ENCODE assay signal across 9 cellular contexts in the genomic region with DNA sequence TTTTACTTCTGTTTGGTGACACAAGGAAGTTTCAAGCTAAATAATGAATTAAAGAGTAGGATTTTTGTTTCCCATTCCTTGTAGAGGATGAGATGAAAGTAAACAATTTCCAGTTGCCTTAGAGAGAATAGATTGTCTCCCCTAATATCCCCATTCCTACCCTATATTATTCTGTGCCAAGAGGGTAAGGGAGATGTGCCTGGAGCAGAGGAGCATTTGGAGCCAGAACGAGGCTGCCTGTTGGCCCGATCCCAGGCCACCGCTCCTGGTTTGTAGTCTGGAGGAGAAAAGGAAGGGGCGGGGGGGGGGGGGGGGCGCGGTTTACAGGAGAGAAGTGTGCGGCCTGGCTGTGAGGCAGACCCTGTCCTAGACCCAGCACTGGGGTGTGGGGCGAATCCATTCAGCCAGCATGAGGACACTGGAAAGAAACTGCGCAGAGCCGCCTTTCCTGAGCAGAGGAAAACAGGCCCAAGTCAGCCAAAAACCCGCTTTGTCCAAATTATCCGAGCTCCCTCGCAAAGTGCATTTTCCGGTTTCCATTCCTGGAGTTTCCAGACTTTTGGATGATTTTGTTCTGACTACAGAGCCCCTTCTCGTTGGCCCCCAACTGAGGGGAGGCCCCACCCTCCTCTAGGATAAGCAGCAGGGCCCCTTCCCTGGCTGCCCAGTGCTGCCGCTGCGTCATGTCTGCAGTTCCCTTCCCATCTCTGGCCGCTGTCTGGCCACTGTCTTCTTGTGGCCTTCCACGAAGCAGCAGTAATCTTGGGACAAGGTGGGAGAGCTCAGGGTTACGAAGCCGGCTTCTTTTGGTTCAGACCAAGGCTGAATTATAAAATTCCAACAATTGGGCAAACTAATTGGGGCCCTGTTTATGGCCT. TPM values are rescaled to one million over a fixed set of nuclear protein-coding genes. Genes with fewer than 3 reads are reported as not detected.
DNase-seq lines count a peak whose midpoint lies in the region; FAIRE-seq and TF ChIP-seq lines count a peak whose summit lies in the region.
"Had no signal": no experiment of that assay in that cellular context is flagged by ENCODE, and none has a peak within 500 bp of the region (broad histone marks: within the 10 kb centered on the region; RNA-seq: fewer than 3 reads in every experiment).

No MANE protein-coding gene starts in this region.

- peak overlapping the region; percentile 8 for H3K9ac ChIP-seq in endothelial cell of umbilical vein (replicated peaks; ENCODE audit: extremely low read depth, insufficient read depth, low read length)
- no peak overlapping the region for H3K9ac ChIP-seq in mesendoderm (ENCODE audit: low read length)
- H3K9ac ChIP-seq: KMS-11 had no signal

- H3K4me1 Mint-ChIP-seq in mesothelial cell of epicardium = peaks cover 61% of the 10 kb centered on the region

- H2AFZ ChIP-seq in endothelial cell of umbilical vein (ENCODE audit: low read depth, low read length) = peak overlapping the region; percentile 47

- H3K4me1 ChIP-seq in endothelial cell of umbilical vein (ENCODE audit: control insufficient read depth, extremely low read depth, insufficient read depth, low read length) = peaks cover 16% of the 10 kb centered on the region
- peaks cover 2% of the 10 kb centered on the region for H3K4me1 ChIP-seq in mesendoderm (ENCODE audit: control insufficient read depth, low read depth, low read length)
- no peaks in the 10 kb centered on the region for H3K4me1 ChIP-seq in urinary bladder (ENCODE audit: insufficient read depth)

- TF ChIP-seq POLR2A in endothelial cell of umbilical vein (IDR thresholded peaks at IDR 0.05; ENCODE audit: low read depth, low read length) (no peak), GM12892 (IDR thresholded peaks at IDR 0.05; ENCODE audit: low read depth, low read length) (no peak)

- H2BK5ac ChIP-seq in mesendoderm (ENCODE audit: low read length) = no peak overlapping the region

- no peak overlapping the region for H3K27ac ChIP-seq in endothelial cell of umbilical vein (ENCODE audit: insufficient read depth, low read depth, low read length)
- H3K27ac ChIP-seq in mesendoderm (ENCODE audit: low read depth, low read length) = no peak overlapping the region
- H3K27ac ChIP-seq in urinary bladder (ENCODE audit: low read depth) = peak overlapping the region; percentile 82
- H3K27ac ChIP-seq: KMS-11 had no signal

- peak overlapping the region; percentile 4 for H3K4me2 ChIP-seq in endothelial cell of umbilical vein (ENCODE audit: insufficient read depth, low read length)
- H3K4me2 ChIP-seq in mesendoderm (ENCODE audit: low read length) = no peak overlapping the region
- H3K4me2 ChIP-seq: KMS-11 had no signal

- H3K27ac Mint-ChIP-seq in mesothelial cell of epicardium = no peak overlapping the region

- H3K18ac ChIP-seq in mesendoderm (ENCODE audit: low read length) = no peak overlapping the region

- CTCF ChIA-PET in endothelial cell of umbilical vein (lab: Charles Lee) = interaction anchor here (1.1 to 1.7 kb wide), 6 partner anchors 9 to 43 kb away, joined by 3 to 12 read pairs (median 6); no protein-coding TSS in a partner anchor

- H3K9me3 ChIP-seq in endothelial cell of umbilical vein (replicated peaks; ENCODE audit: control insufficient read depth, insufficient read depth, low read length) = no peaks in the 10 kb centered on the region

- H4K8ac ChIP-seq in mesendoderm (ENCODE audit: low read depth, low read length) = no peak overlapping the region

- no TSS peak for BruUV-seq in endothelial cell of umbilical vein (replicated peaks; lab: Mats Ljungman, UMichigan)

- DNase-seq in NCI-H446 (lab: John Stamatoyannopoulos, UW) (peak; percentile 81 to 90), endothelial cell of umbilical vein (ENCODE audit: low read depth, low spot score) (peak; percentile 38), mesendoderm (peak; percentile 41), GM12892 (ENCODE audit: insufficient read length) (no peak), NCI-H748 (lab: John Stamatoyannopoulos, UW; ENCODE audit: unreplicated experiment) (no peak), mesothelial cell of epicardium (ENCODE audit: low spot score in 2 of 2, unreplicated experiment in 2 of 2) (no peak)
- DNase-seq: central memory CD4-positive, alpha-beta T cell had no signal

- H3K4ac ChIP-seq in mesendoderm (ENCODE audit: low read depth, low read length) = no peak overlapping the region

- intact Hi-C loops in endothelial cell of umbilical vein (cut with micrococcal nuclease) = no loop called here

- POLR2A ChIA-PET in endothelial cell of umbilical vein (lab: Charles Lee) = no interaction called here

- H2BK120ac ChIP-seq in mesendoderm (ENCODE audit: low read depth, low read length) = no peak overlapping the region

- FAIRE-seq in endothelial cell of umbilical vein (lab: Jason Lieb, UNC) = peak; percentile 67
- FAIRE-seq in GM12892 (lab: Jason Lieb, UNC) = no peak

- H3K27me3 ChIP-seq in endothelial cell of umbilical vein (ENCODE audit: control insufficient read depth in 2 of 2, insufficient read depth in 2 of 2, low read length in 2 of 2) (no peaks in the 10 kb centered on the region), mesendoderm (ENCODE audit: insufficient read depth, low read length, poor library complexity) (peaks cover 85% of the 10 kb centered on the region)

- H3K56ac ChIP-seq in mesendoderm (ENCODE audit: low read length) = no peak overlapping the region

- no peaks in the 10 kb centered on the region for H3K9me1 ChIP-seq in endothelial cell of umbilical vein (replicated peaks; ENCODE audit: control insufficient read depth, extremely low read depth, insufficient read depth, low read length)

- H3K27me3 Mint-ChIP-seq in mesothelial cell of epicardium (ENCODE audit: low read depth) = peaks cover 98% of the 10 kb centered on the region

- no peak for TF ChIP-seq CTCF in endothelial cell of umbilical vein (IDR thresholded peaks at IDR 0.05; ENCODE audit: extremely low read depth in 1 of 2, insufficient read depth in 1 of 2, low read depth in 1 of 2, low read length in 2 of 2)
- no peak for TF ChIP-seq CTCF in mesothelial cell of epicardium (IDR thresholded peaks at IDR 0.05; ENCODE audit: unreplicated experiment)

- no peaks in the 10 kb centered on the region for H3K36me3 ChIP-seq in endothelial cell of umbilical vein (ENCODE audit: control insufficient read depth in 2 of 2, extremely low read depth in 1 of 2, insufficient read depth in 2 of 2, low read length in 2 of 2)
- no peaks in the 10 kb centered on the region for H3K36me3 ChIP-seq in mesendoderm (ENCODE audit: control insufficient read depth, insufficient read depth, low read length)
- H3K36me3 ChIP-seq in urinary bladder (ENCODE audit: insufficient read depth) = no peaks in the 10 kb centered on the region

- no CpG with 5 or more reads among the region's 21 CpGs for WGBS in mesendoderm (ENCODE audit: extremely low coverage, insufficient coverage, low lambda C conversion rate)
- WGBS in urinary bladder = 20% methylated on average over 21 of the region's 21 CpGs

- H4K5ac ChIP-seq in mesendoderm (ENCODE audit: low read length) = no peak overlapping the region

- H3K4me3 ChIP-seq in endothelial cell of umbilical vein (replicated peaks in 1 of 3; ENCODE audit: insufficient read depth in 1 of 3, low read depth in 1 of 3, low read length in 3 of 3) = no peak overlapping the region
- H3K4me3 ChIP-seq in mesendoderm (ENCODE audit: low read length) = no peak overlapping the region
- no peak overlapping the region for H3K4me3 ChIP-seq in urinary bladder (ENCODE audit: low read depth, low read length)

- no peak overlapping the region for H2AK5ac ChIP-seq in mesendoderm (ENCODE audit: low read length)

- no peaks in the 10 kb centered on the region for H4K20me1 ChIP-seq in endothelial cell of umbilical vein (replicated peaks; ENCODE audit: control insufficient read depth, extremely low read depth, insufficient read depth, low read length)

- H3K23ac ChIP-seq in mesendoderm (ENCODE audit: low read length) = peak overlapping the region; percentile 92

- H3K79me2 ChIP-seq in endothelial cell of umbilical vein (ENCODE audit: control insufficient read depth, insufficient read depth, low read length) (no peaks in the 10 kb centered on the region), mesendoderm (ENCODE audit: control insufficient read depth, insufficient read depth, low read length) (no peaks in the 10 kb centered on the region)

- H3K36me3 Mint-ChIP-seq in mesothelial cell of epicardium = peaks cover 2% of the 10 kb centered on the region

- dilution Hi-C loops in endothelial cell of umbilical vein (cut with MboI; ENCODE audit: extremely low pct_ligation_motif_present, low sequenced_read_pairs) = no loop called here

- no peaks in the 10 kb centered on the region for H3K9me3 Mint-ChIP-seq in mesothelial cell of epicardium

- H3K4me3 Mint-ChIP-seq in mesothelial cell of epicardium = no peak overlapping the region

- H3K79me1 ChIP-seq in mesendoderm (ENCODE audit: low read length) = no peaks in the 10 kb centered on the region

- H2BK15ac ChIP-seq in mesendoderm (replicated peaks; ENCODE audit: low read depth) = no peak overlapping the region

RNA-seq across cellular contexts. Expression of gene NFIX, which starts 23.0 kb away (rescaled TPM):
- total RNA-seq in endothelial cell of umbilical vein (18.7 and 37.7 TPM in 2 replicates), urinary bladder (83.5 TPM), mesothelial cell of epicardium (52.4 to 55.5 TPM (median 53.8 TPM) in 3 replicates)
- polyA plus RNA-seq in endothelial cell of umbilical vein (8.7 and 9.8 TPM in 2 replicates), urinary bladder (88.6 TPM)
- polyA plus RNA-seq in endothelial cell of umbilical vein (2011; cell fraction: cytosol; rRNA removed) = 11.9 and 12.6 TPM in 2 replicates
- polyA plus RNA-seq in endothelial cell of umbilical vein (2011; cell fraction: nucleus; rRNA removed) = 8.6 and 11.6 TPM in 2 replicates
- 22.4 and 30.5 TPM in 2 replicates for polyA plus RNA-seq in endothelial cell of umbilical vein (2012)
- 7.3 and 7.7 TPM in 2 replicates for polyA minus RNA-seq in endothelial cell of umbilical vein
- polyA minus RNA-seq in endothelial cell of umbilical vein (2011; cell fraction: cytosol; rRNA and poly(A)+ RNA removed) = 1.3 TPM
- 5.5 and 7.2 TPM in 2 replicates for polyA minus RNA-seq in endothelial cell of umbilical vein (2011; cell fraction: nucleus; rRNA and poly(A)+ RNA removed)
- polyA plus RNA-seq in mesendoderm (2013, experiment 1 of 2) = 0.07 TPM
- polyA plus RNA-seq in mesendoderm (2013, experiment 2 of 2) = 0.10 TPM
- polyA plus RNA-seq in GM12892 (2012; ENCODE audit: missing spikeins) = 0.55 TPM

RNA-seq across cellular contexts. Expression of gene DAND5, which starts 48.9 kb away (rescaled TPM):
- 0.20 and 0.28 TPM in 2 replicates for total RNA-seq in endothelial cell of umbilical vein
- polyA plus RNA-seq in endothelial cell of umbilical vein = 0.06 TPM in 2 replicates
- 0.03 and 0.07 TPM in 2 replicates for polyA plus RNA-seq in endothelial cell of umbilical vein (2011; cell fraction: cytosol; rRNA removed)
- 0.16 and 0.17 TPM in 2 replicates for polyA plus RNA-seq in endothelial cell of umbilical vein (2011; cell fraction: nucleus; rRNA removed)
- not detected in 2 replicates for polyA plus RNA-seq in endothelial cell of umbilical vein (2012)
- 0.15 TPM in 1 of 2 replicates, not detected in the other for polyA minus RNA-seq in endothelial cell of umbilical vein
- not detected for polyA minus RNA-seq in endothelial cell of umbilical vein (2011; cell fraction: cytosol; rRNA and poly(A)+ RNA removed)
- not detected in 2 replicates for polyA minus RNA-seq in endothelial cell of umbilical vein (2011; cell fraction: nucleus; rRNA and poly(A)+ RNA removed)
- polyA plus RNA-seq in mesendoderm (2013, experiment 1 of 2) = 0.03 TPM
- 0.01 TPM for polyA plus RNA-seq in mesendoderm (2013, experiment 2 of 2)
- not detected for total RNA-seq in urinary bladder
- not detected for polyA plus RNA-seq in urinary bladder
- polyA plus RNA-seq in GM12892 (2012; ENCODE audit: missing spikeins) = 0.32 TPM
- 0.16 TPM in 1 of 3 replicates, not detected in the others for total RNA-seq in mesothelial cell of epicardium

Comparison
In these comparisons a context has a peak if more than half of its experiments do, and no peak if none do; other contexts are left out.
1. DNase-seq: peak in NCI-H446 (2 of 2), endothelial cell of umbilical vein (single experiment) and mesendoderm (single experiment); none in GM12892 (single experiment), NCI-H748 (single experiment) and mesothelial cell of epicardium (0 of 2).